1 cellular context compared by ENCODE assay signal in the genomic region with DNA sequence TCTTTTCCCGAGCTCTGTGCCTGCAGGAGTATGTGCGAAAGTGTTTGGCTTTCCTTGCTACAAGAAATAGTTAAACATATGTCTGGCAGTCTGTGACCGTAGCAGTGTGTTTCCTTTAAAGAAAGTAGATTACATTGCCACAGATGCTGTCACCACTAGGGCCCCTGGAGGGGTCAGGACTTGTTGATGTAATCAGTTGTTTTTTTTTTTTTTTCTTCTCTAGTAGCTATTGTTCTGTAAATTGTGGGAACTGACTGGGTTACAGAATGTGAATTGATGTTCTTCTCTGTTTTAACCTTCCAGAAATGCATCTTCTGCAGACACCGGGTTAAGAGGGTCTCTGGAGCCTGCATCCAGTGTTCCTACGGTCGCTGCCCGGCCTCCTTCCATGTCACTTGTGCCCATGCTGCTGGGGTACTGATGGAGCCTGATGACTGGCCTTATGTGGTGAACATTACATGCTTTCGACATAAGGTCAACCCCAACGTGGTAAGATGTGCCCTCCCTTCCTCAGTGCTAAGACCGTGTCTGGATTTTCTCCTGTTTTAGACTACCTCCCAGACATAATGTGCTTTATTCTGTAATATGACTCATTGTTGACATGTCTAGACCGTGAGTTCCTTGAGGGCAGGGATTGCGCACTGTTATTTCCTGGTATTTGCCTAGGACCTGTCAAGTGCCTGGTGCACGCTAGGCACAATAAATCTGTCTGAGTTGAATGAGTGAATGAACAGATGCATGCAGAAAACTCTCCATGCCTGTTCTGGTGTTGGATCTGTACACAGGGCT.
TF ChIP-seq lines count a peak whose summit lies in the region.

No MANE protein-coding gene starts in this region.

TF ChIP-seq in SK-N-SH treated with all-trans-retinoic acid at 6 μM for 48 hours, 23 proteins besides CTCF, POLR2A, EP300 and RAD21 (continued from another document):
- TF ChIP-seq ZC3H10 (CRISPR knock-in tag; IDR thresholded peaks at IDR 0.05), result no peak
- no peak for TF ChIP-seq ZFP3 (CRISPR knock-in tag; IDR thresholded peaks at IDR 0.05)
